Comparison of ENCODE assay signal across 11 cellular contexts in genomic region chr3:10299679-10300078, GRCh38. TPM values are rescaled to one million over a fixed set of nuclear protein-coding genes. Genes with fewer than 3 reads are reported as not detected.
A peak's percentile ranks its signal among the peaks of the same experiment; 100 is the strongest.
DNase-seq lines count a peak whose midpoint lies in the region; ATAC-seq, FAIRE-seq and TF ChIP-seq lines count a peak whose summit lies in the region.
"Had no signal": no experiment of that assay in that cellular context is flagged by ENCODE, and none has a peak within 500 bp of the region (broad histone marks: within the 10 kb centered on the region; RNA-seq: fewer than 3 reads in every experiment).

No MANE protein-coding gene starts in this region.

- no peak for DNase-seq in activated naive CD4-positive, alpha-beta T cell treated with anti-CD3 and anti-CD28 coated beads, Interleukin-2, amount 10 ng/mL, durations not matched to agents 7 days and 5 days
- no peak for DNase-seq in activated naive CD4-positive, alpha-beta T cell treated with Interleukin-2 at 50 U/mL for 16 hours
- DNase-seq in K562 (ENCODE audit: extremely low read depth in 1 of 4, low spot score in 3 of 4) (no peak), NCI-H1092 treated with DMSO at 0.1 percent for 48 hours (lab: John Stamatoyannopoulos, UW) (no peak), sciatic nerve (ENCODE audit: low spot score) (no peak), activated gamma-delta T cell treated with Interleukin-2 at 50 U/mL for 16 hours (no peak)
- no peak for DNase-seq in stimulated activated naive CD8-positive, alpha-beta T cell treated with anti-CD3 and anti-CD28 coated beads, Interleukin-15, Interleukin-2, amounts not matched to agents 100 U/mL and 50 U/mL, for 24 hours
- DNase-seq: amniotic stem cell, BE2C had no signal

- peak overlapping the region; percentile 76 for H3K27ac Mint-ChIP-seq in activated naive CD4-positive, alpha-beta T cell treated with anti-CD3 and anti-CD28 coated beads, Interleukin-2, amount 10 ng/mL, durations not matched to agents 7 days and 5 days

- H3K27me3 Mint-ChIP-seq in activated naive CD4-positive, alpha-beta T cell treated with anti-CD3 and anti-CD28 coated beads, Interleukin-2, amount 10 ng/mL, durations not matched to agents 7 days and 5 days, result no peaks in the 10 kb centered on the region

- 90% methylated on average over 6 of the region's 6 CpGs for WGBS in K562 (ENCODE audit: insufficient coverage, low coverage, missing lambda C conversion rate)

- intact Hi-C loops in K562 (cut with micrococcal nuclease) (no loop called here), sciatic nerve (cut with DNase I) (no loop called here)

- H3K27me3 ChIP-seq in K562 (ENCODE audit: control insufficient read depth in 2 of 2, insufficient read depth in 2 of 2, low read length in 2 of 2), result no peaks in the 10 kb centered on the region
- H3K27me3 ChIP-seq: BE2C had no signal

- H2AFZ ChIP-seq in K562 (ENCODE audit: low read depth, low read length), result no peak overlapping the region

- no peaks in the 10 kb centered on the region for H3K9me1 ChIP-seq in K562 (ENCODE audit: control insufficient read depth, insufficient read depth, low read length)

- no peaks in the 10 kb centered on the region for H3K9me3 ChIP-seq in K562 (replicated peaks; ENCODE audit: control insufficient read depth, insufficient read depth, low read depth, low read length)
- H3K9me3 ChIP-seq: BE2C had no signal

- ATAC-seq in HG02938 (IDR thresholded peaks at IDR 0.05; ENCODE audit: unreplicated experiment), result peak; percentile 75
- peak; percentile 12; the same call in 2 of the 3 replicates for ATAC-seq in K562
- ATAC-seq in stimulated activated naive CD8-positive, alpha-beta T cell treated with anti-CD3 and anti-CD28 coated beads, Interleukin-15, Interleukin-2, amounts not matched to agents 100 U/mL and 50 U/mL, for 24 hours, result peak; percentile 56
- ATAC-seq in sciatic nerve, result no peak

- no peak for TF ChIP-seq EP300 in K562 (IDR thresholded peaks at IDR 0.05; ENCODE audit: low read length)

- TF ChIP-seq POLR2A in K562 (conservative IDR thresholded peaks at IDR 0.05), result 0 out of 2 replicates have a peak, but pooled peaks have one; percentile 26

- BruUV-seq in K562 (replicated peaks; lab: Mats Ljungman, UMichigan), result no TSS peak

- POLR2A ChIA-PET in K562 (lab: Yijun Ruan, JAX), result interaction anchor here (1.0 to 1.5 kb wide), 3 partner anchors 9 to 12 kb away, joined by 3 to 8 read pairs (median 4); no protein-coding TSS in a partner anchor

- peaks cover 3% of the 10 kb centered on the region; the same call in 1 of the 3 replicates for H3K79me2 ChIP-seq in K562 (ENCODE audit: control insufficient read depth, insufficient read depth, low read length)

- TF ChIP-seq CTCF in K562 (IDR thresholded peaks at IDR 0.05 in 2 of 3, conservative IDR thresholded peaks at IDR 0.05 in 1 of 3; ENCODE audit: insufficient read depth in 2 of 3, low read depth in 1 of 3, low read length in 3 of 3), result no peak

- no peak for TF ChIP-seq RAD21 in K562 (CRISPR knock-in tag; conservative IDR thresholded peaks at IDR 0.05 in 1 of 2, IDR thresholded peaks at IDR 0.05 in 1 of 2)

- no peaks in the 10 kb centered on the region for H3K9me3 Mint-ChIP-seq in activated naive CD4-positive, alpha-beta T cell treated with anti-CD3 and anti-CD28 coated beads, Interleukin-2, amount 10 ng/mL, durations not matched to agents 7 days and 5 days

- no peaks in the 10 kb centered on the region for H3K4me1 ChIP-seq in K562 (replicated peaks in 1 of 2; ENCODE audit: control insufficient read depth in 2 of 2, insufficient read depth in 2 of 2, low read length in 2 of 2)
- H3K4me1 ChIP-seq: BE2C had no signal

- no peak overlapping the region for H3K4me3 Mint-ChIP-seq in activated naive CD4-positive, alpha-beta T cell treated with anti-CD3 and anti-CD28 coated beads, Interleukin-2, amount 10 ng/mL, durations not matched to agents 7 days and 5 days

- H4K20me1 ChIP-seq in K562 (replicated peaks; ENCODE audit: control insufficient read depth, insufficient read depth, low read length), result no peaks in the 10 kb centered on the region; the same call in none of the 2 replicates

- H3K36me3 ChIP-seq in K562 (ENCODE audit: control insufficient read depth, insufficient read depth, low read length), result peaks cover 75% of the 10 kb centered on the region

- H3K4me1 Mint-ChIP-seq in activated naive CD4-positive, alpha-beta T cell treated with anti-CD3 and anti-CD28 coated beads, Interleukin-2, amount 10 ng/mL, durations not matched to agents 7 days and 5 days, result peaks cover 12% of the 10 kb centered on the region

- no peak overlapping the region for H3K4me3 ChIP-seq in K562

- in situ Hi-C loops in K562 (cut with MboI), result loop anchor here (25.0 kb wide), 1 partner anchor 787 kb away; no protein-coding TSS in a partner anchor

- no peak overlapping the region for H3K4me2 ChIP-seq in K562 (ENCODE audit: insufficient read depth, low read length)

- H3K27ac ChIP-seq in K562 (ENCODE audit: extremely low read depth, low read depth, low read length), result no peak overlapping the region

- H3K9ac ChIP-seq in K562 (ENCODE audit: insufficient read depth in 1 of 2, low read depth in 2 of 2, low read length in 2 of 2), result peak overlapping the region in 1 of 2 experiments; percentile 38; a peak in 1 of 4 replicates

- peaks cover 56% of the 10 kb centered on the region for H3K36me3 Mint-ChIP-seq in activated naive CD4-positive, alpha-beta T cell treated with anti-CD3 and anti-CD28 coated beads, Interleukin-2, amount 10 ng/mL, durations not matched to agents 7 days and 5 days

- CTCF ChIA-PET in activated naive CD4-positive, alpha-beta T cell treated with anti-CD3 and anti-CD28 coated beads, Interleukin-2, amount 10 ng/mL, durations not matched to agents 7 days and 5 days (lab: Charles Lee), result interaction anchor here (0.9 to 1.0 kb wide), 2 partner anchors 22 to 367 kb away, joined by 3 read pairs; no protein-coding TSS in a partner anchor
- CTCF ChIA-PET in K562 (lab: Yijun Ruan, JAX; ENCODE audit: low intra/inter-chr PET ratio), result no interaction called here

- no peak for FAIRE-seq in K562 (lab: Jason Lieb, UNC)

RNA-seq across cellular contexts. Expression of gene GHRL, which starts 6.9 kb away (rescaled TPM):
- 1.2 and 1.5 TPM in 2 replicates for total RNA-seq in K562 (2011; cell fraction: chromatin; rRNA removed; ENCODE audit: low replicate concordance)
- total RNA-seq in K562 (2011; cell fraction: nucleolus; rRNA removed), result 0.83 and 1.1 TPM in 2 replicates
- total RNA-seq in K562 (2011; cell fraction: nucleoplasm; rRNA removed), result 0.84 and 1.6 TPM in 2 replicates
- total RNA-seq in K562 (2014; rRNA removed), result 0.45 TPM in 1 of 2 replicates, not detected in the other
- not detected in 2 replicates for total RNA-seq in K562 (2014; rRNA removed; fragmentation: Illumina TruSeq; extraction: Trizol)
- total RNA-seq in K562 (2015; rRNA removed; fragmentation: Illumina TruSeq; extraction: Trizol), result 0.60 TPM in 1 of 2 replicates, not detected in the other
- total RNA-seq in K562 (2021), result 0.29 and 0.34 TPM in 2 replicates
- 0.08 and 0.09 TPM in 2 replicates for polyA plus RNA-seq in K562 (2011; rRNA removed)
- 0.06 TPM in 1 of 2 replicates, not detected in the other for polyA plus RNA-seq in K562 (2011; cell fraction: cytosol; rRNA removed)
- 0.35 and 0.75 TPM in 2 replicates for polyA plus RNA-seq in K562 (2011; cell fraction: nucleus; rRNA removed)
- 0.51 and 0.53 TPM in 2 replicates for polyA plus RNA-seq in K562 (2012)
- polyA plus RNA-seq in K562 (2014; fragmentation: Illumina TruSeq; extraction: Trizol), result 0.15 TPM in 1 of 2 replicates, not detected in the other
- not detected for polyA plus RNA-seq in K562 (2014; fragmentation: Nextera tagmentation; extraction: Ambion mirVana)
- polyA plus RNA-seq in K562 (2014; rRNA removed), result 0.16 and 0.19 TPM in 2 replicates
- 0.21 TPM in 1 of 2 replicates, not detected in the other for polyA minus RNA-seq in K562 (2011; rRNA and poly(A)+ RNA removed)
- not detected in 2 replicates for polyA minus RNA-seq in K562 (2011; cell fraction: cytosol; rRNA and poly(A)+ RNA removed)
- 0.22 TPM in 1 of 2 replicates, not detected in the other for polyA minus RNA-seq in K562 (2011; cell fraction: nucleus; rRNA and poly(A)+ RNA removed)
- total RNA-seq in sciatic nerve, result 2.1 TPM
- total RNA-seq: fibroblast of lung had no signal

RNA-seq across cellular contexts. Expression of gene SEC13, which starts 21.2 kb away (rescaled TPM):
- total RNA-seq in K562 (2011; cell fraction: chromatin; rRNA removed; ENCODE audit: low replicate concordance), result 285 and 425 TPM in 2 replicates
- total RNA-seq in K562 (2011; cell fraction: nucleolus; rRNA removed), result 250 and 265 TPM in 2 replicates
- total RNA-seq in K562 (2011; cell fraction: nucleoplasm; rRNA removed), result 278 and 337 TPM in 2 replicates
- total RNA-seq in K562 (2014; rRNA removed) (256 and 318 TPM in 2 replicates), K562 (2014; rRNA removed; fragmentation: Illumina TruSeq; extraction: Trizol) (124 and 145 TPM in 2 replicates), K562 (2015; rRNA removed; fragmentation: Illumina TruSeq; extraction: Trizol) (192 and 196 TPM in 2 replicates), K562 (2021) (199 and 209 TPM in 2 replicates), sciatic nerve (65.4 TPM)
- polyA plus RNA-seq in K562 (2011; rRNA removed) (199 and 308 TPM in 2 replicates), K562 (2014; fragmentation: Illumina TruSeq; extraction: Trizol) (274 and 284 TPM in 2 replicates), K562 (2014; fragmentation: Nextera tagmentation; extraction: Ambion mirVana) (100 to 1,000 TPM in 1 of 2 experiments, 10 to 100 TPM in 1; 71.5 to 116 TPM), K562 (2014; rRNA removed) (152 and 181 TPM in 2 replicates)
- 331 and 334 TPM in 2 replicates for polyA plus RNA-seq in K562 (2011; cell fraction: cytosol; rRNA removed)
- 250 and 306 TPM in 2 replicates for polyA plus RNA-seq in K562 (2011; cell fraction: nucleus; rRNA removed)
- 186 and 201 TPM in 2 replicates for polyA plus RNA-seq in K562 (2012)
- 268 and 286 TPM in 2 replicates for polyA minus RNA-seq in K562 (2011; rRNA and poly(A)+ RNA removed)
- 204 and 250 TPM in 2 replicates for polyA minus RNA-seq in K562 (2011; cell fraction: cytosol; rRNA and poly(A)+ RNA removed)
- polyA minus RNA-seq in K562 (2011; cell fraction: nucleus; rRNA and poly(A)+ RNA removed), result 102 and 172 TPM in 2 replicates

RNA-seq across cellular contexts. Expression of gene TATDN2, which starts 51.4 kb away (rescaled TPM):
- total RNA-seq in K562 (2011; cell fraction: chromatin; rRNA removed; ENCODE audit: low replicate concordance), result 72.5 and 115 TPM in 2 replicates
- 71.2 and 76.0 TPM in 2 replicates for total RNA-seq in K562 (2011; cell fraction: nucleolus; rRNA removed)
- total RNA-seq in K562 (2011; cell fraction: nucleoplasm; rRNA removed), result 73.4 and 78.1 TPM in 2 replicates
- total RNA-seq in K562 (2014; rRNA removed) (10.9 and 14.7 TPM in 2 replicates), K562 (2014; rRNA removed; fragmentation: Illumina TruSeq; extraction: Trizol) (25.0 and 25.8 TPM in 2 replicates), K562 (2015; rRNA removed; fragmentation: Illumina TruSeq; extraction: Trizol) (29.0 and 30.3 TPM in 2 replicates), K562 (2021) (38.8 and 44.7 TPM in 2 replicates), sciatic nerve (31.7 TPM)
- polyA plus RNA-seq in K562 (2011; rRNA removed) (20.8 and 27.2 TPM in 2 replicates), K562 (2014; fragmentation: Illumina TruSeq; extraction: Trizol) (34.9 and 36.6 TPM in 2 replicates), K562 (2014; fragmentation: Nextera tagmentation; extraction: Ambion mirVana) (1 to 10 TPM; 5.2 to 7.9 TPM), K562 (2014; rRNA removed) (23.7 and 28.0 TPM in 2 replicates)
- polyA plus RNA-seq in K562 (2011; cell fraction: cytosol; rRNA removed), result 20.7 and 21.3 TPM in 2 replicates
- 33.0 and 34.2 TPM in 2 replicates for polyA plus RNA-seq in K562 (2011; cell fraction: nucleus; rRNA removed)
- 25.7 and 36.1 TPM in 2 replicates for polyA plus RNA-seq in K562 (2012)
- 27.0 and 40.2 TPM in 2 replicates for polyA minus RNA-seq in K562 (2011; rRNA and poly(A)+ RNA removed)
- polyA minus RNA-seq in K562 (2011; cell fraction: cytosol; rRNA and poly(A)+ RNA removed), result 13.5 and 22.0 TPM in 2 replicates
- polyA minus RNA-seq in K562 (2011; cell fraction: nucleus; rRNA and poly(A)+ RNA removed), result 27.6 and 34.4 TPM in 2 replicates
